In genomic region chr7:102543596-102543995, GRCh38 we compare ENCODE assay signal across 8 cellular contexts. TPM values are rescaled to one million over a fixed set of nuclear protein-coding genes. Genes with fewer than 3 reads are reported as not detected.
DNase-seq lines count a peak whose midpoint lies in the region; ATAC-seq, FAIRE-seq and TF ChIP-seq lines count a peak whose summit lies in the region.
"Not testable (repeated sequence)": the region's sequence is repeated elsewhere in the genome, so short reads cannot be mapped to it uniquely, and the experiment has no call there.

UPK3BL2 (minus strand) TSS chr7:102543696; CDS start chr7:102543636, 60 bp downstream.

- not testable (repeated sequence) for H3K9me2 ChIP-seq in PC-3 (replicated peaks; ENCODE audit: low read length)

- not testable (repeated sequence) for FAIRE-seq in endothelial cell of umbilical vein (lab: Jason Lieb, UNC)

- not testable (repeated sequence) for H3K27ac ChIP-seq in PC-3 (ENCODE audit: low read length); endothelial cell of umbilical vein (ENCODE audit: insufficient read depth, low read depth, low read length); transverse colon

- not testable (repeated sequence) for H3F3A ChIP-seq in PC-3 (ENCODE audit: low read length, unreplicated experiment)

- not testable (repeated sequence) for H3K27me3 ChIP-seq in BJ (ENCODE audit: control insufficient read depth, insufficient read depth, low read length); PC-3 (ENCODE audit: low read length); endothelial cell of umbilical vein (ENCODE audit: control insufficient read depth in 2 of 2, insufficient read depth in 2 of 2, low read length in 2 of 2); transverse colon

- H3K9me1 ChIP-seq in endothelial cell of umbilical vein (replicated peaks; ENCODE audit: control insufficient read depth, extremely low read depth, insufficient read depth, low read length) = not testable (repeated sequence)

- not testable (repeated sequence) for H3K36me3 ChIP-seq in BJ (ENCODE audit: control insufficient read depth, insufficient read depth, low read length); PC-3 (ENCODE audit: low read depth, low read length); endothelial cell of umbilical vein (ENCODE audit: control insufficient read depth in 2 of 2, extremely low read depth in 1 of 2, insufficient read depth in 2 of 2, low read length in 2 of 2); transverse colon

- not testable (repeated sequence) for H3K9me3 ChIP-seq in PC-3 (ENCODE audit: low read length); endothelial cell of umbilical vein (replicated peaks; ENCODE audit: control insufficient read depth, insufficient read depth, low read length); transverse colon

- H3K4me2 ChIP-seq in PC-3 (ENCODE audit: low read length); endothelial cell of umbilical vein (ENCODE audit: insufficient read depth, low read length): not testable (repeated sequence)

- TF ChIP-seq EP300 in transverse colon (IDR thresholded peaks at IDR 0.05; ENCODE audit: low read depth) = not testable (repeated sequence)

- not testable (repeated sequence) for H3K4me3 Mint-ChIP-seq in activated B cell treated with CpG ODN at 0.5 μM for 24 hours; activated T-helper 17 cell treated with anti-CD3 and anti-CD28 coated beads, Interleukin-2, amount 50 U/mL, for 72 hours

- CTCF ChIA-PET in BJ (lab: Yijun Ruan, JAX); PC-3 (lab: Charles Lee); activated B cell treated with CpG ODN at 0.5 μM for 24 hours (lab: Charles Lee); endothelial cell of umbilical vein (lab: Charles Lee): not testable (repeated sequence)

- not testable (repeated sequence) for H3K4me1 Mint-ChIP-seq in activated B cell treated with CpG ODN at 0.5 μM for 24 hours; activated T-helper 17 cell treated with anti-CD3 and anti-CD28 coated beads, Interleukin-2, amount 50 U/mL, for 72 hours

- ATAC-seq in PC-3; activated B cell treated with CpG ODN at 0.5 μM for 24 hours (ENCODE audit: low read depth); activated T-helper 17 cell treated with anti-CD3 and anti-CD28 coated beads, Interleukin-2, amount 50 U/mL, for 72 hours (replicated peaks): not testable (repeated sequence)
- ATAC-seq in left ventricle myocardium superior = peak; percentile 55

- not testable (repeated sequence) for H3K4me3 ChIP-seq in BJ (ENCODE audit: low read depth, low read length); PC-3 (ENCODE audit: low read length); endothelial cell of umbilical vein (replicated peaks in 1 of 3; ENCODE audit: insufficient read depth in 1 of 3, low read depth in 1 of 3, low read length in 3 of 3); transverse colon

- not testable (repeated sequence) for TF ChIP-seq CTCF in BJ (IDR thresholded peaks at IDR 0.05; ENCODE audit: insufficient read depth, low read depth, low read length); PC-3 (conservative IDR thresholded peaks at IDR 0.05; ENCODE audit: low read depth, low read length); activated B cell treated with CpG ODN at 0.5 μM for 24 hours (IDR thresholded peaks at IDR 0.05); endothelial cell of umbilical vein (IDR thresholded peaks at IDR 0.05; ENCODE audit: extremely low read depth in 1 of 2, insufficient read depth in 1 of 2, low read depth in 1 of 2, low read length in 2 of 2); transverse colon (IDR thresholded peaks at IDR 0.05)

- TF ChIP-seq POLR2A in endothelial cell of umbilical vein (IDR thresholded peaks at IDR 0.05; ENCODE audit: low read depth, low read length); transverse colon (IDR thresholded peaks at IDR 0.05): not testable (repeated sequence)

- not testable (repeated sequence) for H3K36me3 Mint-ChIP-seq in activated B cell treated with CpG ODN at 0.5 μM for 24 hours (ENCODE audit: low read depth); activated T-helper 17 cell treated with anti-CD3 and anti-CD28 coated beads, Interleukin-2, amount 50 U/mL, for 72 hours (ENCODE audit: low read depth)

- in situ Hi-C loops in transverse colon (cut with MboI; ENCODE audit: low pct_ligation_motif_present in 1 of 4, low pct_unique_long_range_greater_than_20kb in 1 of 4, low sequenced_read_pairs in 3 of 4) = not testable (repeated sequence)

- H2AFZ ChIP-seq in PC-3 (ENCODE audit: low read length); endothelial cell of umbilical vein (ENCODE audit: low read depth, low read length): not testable (repeated sequence)

- dilution Hi-C loops in endothelial cell of umbilical vein (cut with MboI; ENCODE audit: extremely low pct_ligation_motif_present, low sequenced_read_pairs) = not testable (repeated sequence)

- not testable (repeated sequence) for H3K9ac ChIP-seq in PC-3 (ENCODE audit: low read length); endothelial cell of umbilical vein (replicated peaks; ENCODE audit: extremely low read depth, insufficient read depth, low read length)

- not testable (repeated sequence) for BruUV-seq in PC-3 (replicated peaks; lab: Mats Ljungman, UMichigan); endothelial cell of umbilical vein (replicated peaks; lab: Mats Ljungman, UMichigan)

- H3K79me2 ChIP-seq in PC-3 (ENCODE audit: low read length); endothelial cell of umbilical vein (ENCODE audit: control insufficient read depth, insufficient read depth, low read length): not testable (repeated sequence)

- intact Hi-C loops in PC-3 (cut with micrococcal nuclease); activated B cell treated with CpG ODN at 0.5 μM for 24 hours (cut with micrococcal nuclease); endothelial cell of umbilical vein (cut with micrococcal nuclease); left ventricle myocardium superior (cut with micrococcal nuclease); transverse colon (cut with DNase I; ENCODE audit: low total_unique reads): not testable (repeated sequence)

- not testable (repeated sequence) for H3K4me1 ChIP-seq in PC-3 (ENCODE audit: insufficient read depth, low read length); endothelial cell of umbilical vein (ENCODE audit: control insufficient read depth, extremely low read depth, insufficient read depth, low read length); transverse colon

- H3K9me3 Mint-ChIP-seq in activated B cell treated with CpG ODN at 0.5 μM for 24 hours; activated T-helper 17 cell treated with anti-CD3 and anti-CD28 coated beads, Interleukin-2, amount 50 U/mL, for 72 hours: not testable (repeated sequence)

- not testable (repeated sequence) for H3K27ac Mint-ChIP-seq in activated B cell treated with CpG ODN at 0.5 μM for 24 hours; activated T-helper 17 cell treated with anti-CD3 and anti-CD28 coated beads, Interleukin-2, amount 50 U/mL, for 72 hours

- WGBS in transverse colon (ENCODE audit: low coverage in 1 of 2), 2 donors = no CpG with 5 or more reads among the region's 8 CpGs

- not testable (repeated sequence) for H3K27me3 Mint-ChIP-seq in activated B cell treated with CpG ODN at 0.5 μM for 24 hours; activated T-helper 17 cell treated with anti-CD3 and anti-CD28 coated beads, Interleukin-2, amount 50 U/mL, for 72 hours

- POLR2A ChIA-PET in BJ (lab: Charles Lee); PC-3 (lab: Charles Lee; ENCODE audit: unreplicated experiment); activated B cell treated with CpG ODN at 0.5 μM for 24 hours (lab: Charles Lee); endothelial cell of umbilical vein (lab: Charles Lee): not testable (repeated sequence)

- DNase-seq in BJ (ENCODE audit: low read depth); PC-3; activated B cell treated with CpG ODN at 0.5 μM for 24 hours; endothelial cell of umbilical vein (ENCODE audit: low read depth, low spot score); left ventricle myocardium superior; mucosa of gallbladder (ENCODE audit: low spot score); transverse colon: not testable (repeated sequence)

- H4K20me1 ChIP-seq in PC-3 (ENCODE audit: low read length); endothelial cell of umbilical vein (replicated peaks; ENCODE audit: control insufficient read depth, extremely low read depth, insufficient read depth, low read length): not testable (repeated sequence)

RNA-seq across cellular contexts. Expression of gene UPK3BL2, which starts in this region (rescaled TPM):
- 6.1 and 19.5 TPM in 2 replicates for polyA plus RNA-seq in BJ (2011; rRNA removed)
- 4.6 and 7.1 TPM in 2 replicates for polyA minus RNA-seq in BJ (2011; rRNA and poly(A)+ RNA removed)
- 22.5 and 25.7 TPM in 2 replicates for total RNA-seq in PC-3 (2014; rRNA removed)
- total RNA-seq in activated B cell treated with CpG ODN at 0.5 μM for 24 hours = 36.8 and 45.3 TPM in 2 replicates
- 10 to 100 TPM; 21.4 to 45.7 TPM for total RNA-seq in activated T-helper 17 cell treated with anti-CD3 and anti-CD28 coated beads, Interleukin-2, amount 50 U/mL, for 72 hours
- total RNA-seq in endothelial cell of umbilical vein = 29.8 and 30.6 TPM in 2 replicates
- 18.2 and 35.4 TPM in 2 replicates for polyA plus RNA-seq in endothelial cell of umbilical vein
- polyA plus RNA-seq in endothelial cell of umbilical vein (2011; cell fraction: cytosol; rRNA removed) = 3.8 and 8.5 TPM in 2 replicates
- 102 and 131 TPM in 2 replicates for polyA plus RNA-seq in endothelial cell of umbilical vein (2011; cell fraction: nucleus; rRNA removed)
- 2.1 and 3.7 TPM in 2 replicates for polyA plus RNA-seq in endothelial cell of umbilical vein (2012)
- polyA minus RNA-seq in endothelial cell of umbilical vein = 16.1 and 20.9 TPM in 2 replicates
- 2.2 TPM for polyA minus RNA-seq in endothelial cell of umbilical vein (2011; cell fraction: cytosol; rRNA and poly(A)+ RNA removed)
- 33.6 and 35.9 TPM in 2 replicates for polyA minus RNA-seq in endothelial cell of umbilical vein (2011; cell fraction: nucleus; rRNA and poly(A)+ RNA removed)
- total RNA-seq in left ventricle myocardium superior = 2.9 TPM
- total RNA-seq in mucosa of gallbladder = 20.3 TPM
- total RNA-seq in transverse colon = 100 to 1,000 TPM in 1 of 4 donors, 10 to 100 TPM in 2, 1 to 10 TPM in 1; 7.8 to 116 (median 30.4) TPM
